17 cellular contexts compared by ENCODE assay signal in genomic region chr12:62021808-62022207, GRCh38.
"Had no signal": no experiment of that assay in that cellular context is flagged by ENCODE, and none has a peak within 500 bp of the region (broad histone marks: within the 10 kb centered on the region; RNA-seq: fewer than 3 reads in every experiment).

No MANE protein-coding gene starts in this region.

- H3K4me3 ChIP-seq: thyroid gland, uterus had no signal

- H3K9ac ChIP-seq: parathyroid adenoma had no signal

- H2AFZ ChIP-seq: parathyroid adenoma had no signal

- H3K36me3 ChIP-seq: thyroid gland, uterus had no signal

- ATAC-seq: activated CD8-positive, alpha-beta memory T cell treated with anti-CD3 and anti-CD28 coated beads, Interleukin-2, amount 10 ng/mL, durations not matched to agents 7 days and 5 days; activated naive CD8-positive, alpha-beta T cell treated with anti-CD3 and anti-CD28 coated beads, Interleukin-2, amount 50 U/mL, for 24 hours; foreskin keratinocyte; stimulated activated memory B cell treated with anti-CD40 and anti-IgM and Interleukin-4, amounts not matched to agents 10 μg/mL and 1 μg/mL and 100 μg/mL, for 72 hours had no signal

- DNase-seq: activated CD4-positive, alpha-beta memory T cell treated with anti-CD3 and anti-CD28 coated beads for 36 hours; activated CD8-positive, alpha-beta memory T cell treated with anti-CD3 and anti-CD28 coated beads, Interleukin-2, amount 10 ng/mL, durations not matched to agents 7 days and 5 days; activated naive CD4-positive, alpha-beta T cell treated with anti-CD3 and anti-CD28 coated beads for 36 hours; activated naive CD8-positive, alpha-beta T cell treated with anti-CD3 and anti-CD28 coated beads, Interleukin-2, amount 50 U/mL, for 24 hours; activated T-cell treated with anti-CD3 and anti-CD28 coated beads, Interleukin-2, amount 50 U/mL, for 1 hour; aorta; effector memory CD4-positive, alpha-beta T cell; foreskin keratinocyte; head of caudate nucleus; naive B cell; retina; stimulated activated CD4-positive, alpha-beta T cell treated with anti-CD3 and anti-CD28 coated beads, Interleukin-2, amount 100 ng/mL, for 48 hours; T1000; thyroid gland; uterus had no signal

- H3K79me2 ChIP-seq: parathyroid adenoma had no signal

- H3K27ac ChIP-seq: foreskin keratinocyte, parathyroid adenoma, thyroid gland, uterus had no signal

- H3K4me1 ChIP-seq: foreskin keratinocyte, parathyroid adenoma, thyroid gland, uterus had no signal

- H3K27me3 ChIP-seq: foreskin keratinocyte, thyroid gland, uterus had no signal

- H3K9me3 ChIP-seq: thyroid gland, uterus had no signal
